In the genomic region with DNA sequence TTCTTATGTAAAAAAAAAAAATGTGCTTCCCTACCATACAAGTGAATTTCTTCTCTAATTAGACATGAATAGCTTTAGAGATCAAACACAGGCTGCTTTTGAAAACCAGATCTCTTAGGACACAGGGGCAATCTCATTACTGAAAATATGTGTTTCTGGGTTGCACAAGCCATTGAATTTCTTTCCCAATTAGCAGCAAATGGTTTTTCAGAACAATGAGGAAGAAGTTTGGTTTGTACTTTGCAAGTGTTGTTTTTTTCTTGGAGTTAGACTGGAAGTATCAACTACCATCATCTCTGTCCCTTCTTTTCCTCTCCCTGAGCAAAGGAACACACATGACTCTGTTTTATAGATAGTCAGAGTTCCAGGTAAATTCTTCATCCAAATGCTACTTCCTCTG, we compare ENCODE assay signal across 29 cellular contexts. TPM values are rescaled to one million over a fixed set of nuclear protein-coding genes. Genes with fewer than 3 reads are reported as not detected.
DNase-seq lines count a peak whose midpoint lies in the region; ATAC-seq and TF ChIP-seq lines count a peak whose summit lies in the region.
"Had no signal": no experiment of that assay in that cellular context is flagged by ENCODE, and none has a peak within 500 bp of the region (broad histone marks: within the 10 kb centered on the region; RNA-seq: fewer than 3 reads in every experiment).

No MANE protein-coding gene starts in this region.

- peak; percentile 39 for ATAC-seq in mucosa of descending colon
- no peak for ATAC-seq in stimulated activated memory B cell treated with anti-CD40 and anti-IgM and Interleukin-4, amounts not matched to agents 10 μg/mL and 1 μg/mL and 100 μg/mL, for 72 hours
- ATAC-seq: CD8-positive, alpha-beta T cell; GM23338; SK-N-SH treated with all-trans-retinoic acid at 6 μM for 48 hours; T-cell had no signal

- no peaks in the 10 kb centered on the region for H3K36me3 ChIP-seq in mucosa of descending colon (ENCODE audit: low read depth)
- no peaks in the 10 kb centered on the region for H3K36me3 ChIP-seq in vagina
- H3K36me3 ChIP-seq: MG63, Peyer's patch, SJCRH30 had no signal

- intact Hi-C loops in mucosa of descending colon (cut with DNase I, micrococcal nuclease) = no loop called here
- intact Hi-C loops in vagina (cut with DNase I) = no loop called here

- peak; percentile 53 for DNase-seq in SIG-M5 treated with dmso at 0.1 percent for 504 hours (lab: John Stamatoyannopoulos, UW; ENCODE audit: unreplicated experiment)
- no peak for DNase-seq in SIG-M5 (lab: John Stamatoyannopoulos, UW)
- DNase-seq in SKM-1 (lab: John Stamatoyannopoulos, UW; ENCODE audit: unreplicated experiment) = peak; percentile 33
- DNase-seq in mucosa of descending colon = no peak
- no peak for DNase-seq in NCI-H82 treated with DMSO at 0.1 percent for 48 hours (lab: John Stamatoyannopoulos, UW; ENCODE audit: unreplicated experiment)
- no peak for DNase-seq in vagina (ENCODE audit: extremely low spot score in 2 of 2)
- DNase-seq: C1 segment of cervical spinal cord; Caco-2; CD8-positive, alpha-beta T cell; GF-D8; HCEC 1CT; IMR-90; KG1; MG63; NCI-H1092 treated with DMSO at 0.1 percent for 48 hours; NCI-H1436; NCI-H187; NCI-H2081 treated with DMSO at 0.1 percent for 48 hours; NCI-H2171; NCI-H345; NCI-H510A treated with DMSO at 0.1 percent for 48 hours; NCI-H748 treated with DMSO at 0.1 percent for 48 hours; Peyer's patch; SJCRH30; T-cell had no signal

- peaks cover 44% of the 10 kb centered on the region for H3K27me3 Mint-ChIP-seq in stimulated activated memory B cell treated with anti-CD40 and anti-IgM and Interleukin-4, amounts not matched to agents 10 μg/mL and 1 μg/mL and 100 μg/mL, for 72 hours

- H3K9me3 ChIP-seq in mucosa of descending colon (no peaks in the 10 kb centered on the region), vagina (no peaks in the 10 kb centered on the region)
- H3K9me3 ChIP-seq: Caco-2, MG63, Peyer's patch, SJCRH30 had no signal

- peaks cover 6% of the 10 kb centered on the region for H3K4me1 Mint-ChIP-seq in stimulated activated memory B cell treated with anti-CD40 and anti-IgM and Interleukin-4, amounts not matched to agents 10 μg/mL and 1 μg/mL and 100 μg/mL, for 72 hours

- H3K4me1 ChIP-seq in mucosa of descending colon (ENCODE audit: low read depth) = peaks cover 2% of the 10 kb centered on the region
- H3K4me1 ChIP-seq in vagina = no peaks in the 10 kb centered on the region
- H3K4me1 ChIP-seq: Peyer's patch had no signal

- H3K4me3 ChIP-seq in mucosa of descending colon (no peak overlapping the region), vagina (no peak overlapping the region)
- H3K4me3 ChIP-seq: GM23338, MG63, Peyer's patch, SJCRH30 had no signal

- H3K27ac ChIP-seq in vagina = no peak overlapping the region
- H3K27ac ChIP-seq: Peyer's patch, SJCRH30 had no signal

- no peak overlapping the region for H3K4me3 Mint-ChIP-seq in stimulated activated memory B cell treated with anti-CD40 and anti-IgM and Interleukin-4, amounts not matched to agents 10 μg/mL and 1 μg/mL and 100 μg/mL, for 72 hours
- H3K4me3 Mint-ChIP-seq: CD8-positive, alpha-beta T cell; GM23338; T-cell had no signal

- no peak overlapping the region for H3K27ac Mint-ChIP-seq in stimulated activated memory B cell treated with anti-CD40 and anti-IgM and Interleukin-4, amounts not matched to agents 10 μg/mL and 1 μg/mL and 100 μg/mL, for 72 hours
- H3K27ac Mint-ChIP-seq: CD8-positive, alpha-beta T cell; GM23338; T-cell had no signal

- H3K27me3 ChIP-seq in vagina = no peaks in the 10 kb centered on the region
- H3K27me3 ChIP-seq: Peyer's patch, SJCRH30 had no signal

- TF ChIP-seq CTCF in mucosa of descending colon (IDR thresholded peaks at IDR 0.05) (no peak), vagina (IDR thresholded peaks at IDR 0.05) (no peak)

- no peaks in the 10 kb centered on the region for H3K36me3 Mint-ChIP-seq in stimulated activated memory B cell treated with anti-CD40 and anti-IgM and Interleukin-4, amounts not matched to agents 10 μg/mL and 1 μg/mL and 100 μg/mL, for 72 hours
- H3K36me3 Mint-ChIP-seq: CD8-positive, alpha-beta T cell; T-cell had no signal

- no peaks in the 10 kb centered on the region for H3K9me3 Mint-ChIP-seq in stimulated activated memory B cell treated with anti-CD40 and anti-IgM and Interleukin-4, amounts not matched to agents 10 μg/mL and 1 μg/mL and 100 μg/mL, for 72 hours
- H3K9me3 Mint-ChIP-seq: CD8-positive, alpha-beta T cell; GM23338; T-cell had no signal

- no peak for TF ChIP-seq POLR2A in vagina (IDR thresholded peaks at IDR 0.05)

RNA-seq across cellular contexts. Expression of a gene that starts 5.6 kb away (rescaled TPM):
- total RNA-seq in mucosa of descending colon = 10 to 100 TPM; 20.9 to 55.3 (median 46.2) TPM
- total RNA-seq in vagina = not detected
- total RNA-seq: A172; CD8-positive, alpha-beta T cell; IMR-90 had no signal

RNA-seq across cellular contexts. Expression of a gene that starts 16.5 kb away (rescaled TPM):
- under 1 TPM in 1 of 3 donors, not detected in 2; 0.20 TPM for total RNA-seq in mucosa of descending colon
- not detected for total RNA-seq in vagina
- total RNA-seq: A172; Caco-2; CD8-positive, alpha-beta T cell; GM23338; IMR-90; SJCRH30; T-cell had no signal

RNA-seq across cellular contexts. Expression of a gene that starts 50.2 kb away (rescaled TPM):
- total RNA-seq in mucosa of descending colon = 10 to 100 TPM in 1 of 3 donors, 1 to 10 TPM in 2; 5.6 to 14.1 (median 9.5) TPM
- 3.9 TPM for total RNA-seq in vagina
- total RNA-seq: Caco-2; CD8-positive, alpha-beta T cell; IMR-90; SJCRH30 had no signal

Comparison
In these comparisons a context has a peak if more than half of its experiments do, and no peak if none do; other contexts are left out.
1. DNase-seq: peak in SIG-M5 treated with dmso at 0.1 percent for 504 hours (single experiment) and SKM-1 (single experiment); none in SIG-M5 (single experiment), mucosa of descending colon (0 of 3), NCI-H82 treated with DMSO at 0.1 percent for 48 hours (single experiment) and vagina (0 of 2).
2. RNA of a gene that starts 5.6 kb away (total RNA-seq): 20.9 to 55.3 TPM in mucosa of descending colon; not detected in vagina (single experiment); every median in the first group is over 10 times any median in the second.